8 cellular contexts compared by ENCODE assay signal in the genomic region with DNA sequence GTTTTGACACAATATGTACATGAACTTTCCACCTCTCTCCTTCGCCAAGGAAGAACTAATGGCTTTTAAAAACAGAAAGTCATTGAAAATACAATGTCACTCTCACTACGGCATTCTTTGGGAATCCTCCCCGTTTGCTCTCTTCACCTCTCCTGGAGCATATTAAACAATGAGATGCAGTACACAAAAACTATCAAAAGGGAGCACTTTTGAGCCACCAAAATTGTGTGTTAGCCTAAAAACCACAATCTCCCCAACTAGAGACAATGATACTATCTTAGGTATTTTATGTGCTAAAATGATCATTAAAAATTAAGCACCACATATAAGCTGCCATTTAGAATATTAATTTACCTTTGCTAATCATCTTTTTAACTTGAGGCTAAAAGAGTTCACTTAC.
DNase-seq lines count a peak whose midpoint lies in the region; ATAC-seq and TF ChIP-seq lines count a peak whose summit lies in the region.

No MANE protein-coding gene starts in this region.

- no peaks in the 10 kb centered on the region for H3K27me3 Mint-ChIP-seq in activated T-helper 17 cell treated with anti-CD3 and anti-CD28 coated beads, Interleukin-2, amount 50 U/mL, for 72 hours
- no peaks in the 10 kb centered on the region for H3K27me3 Mint-ChIP-seq in CD14-positive monocyte (ENCODE audit: low read depth in 3 of 3)
- H3K27me3 Mint-ChIP-seq in activated CD4-positive, alpha-beta T cell treated with anti-CD3 and anti-CD28 coated beads for 36 hours = no peaks in the 10 kb centered on the region

- H3K27ac ChIP-seq in RWPE1 = no peak overlapping the region

- intact Hi-C loops in CD14-positive monocyte (cut with micrococcal nuclease) = no loop called here
- intact Hi-C loops in activated CD4-positive, alpha-beta T cell treated with anti-CD3 and anti-CD28 coated beads for 36 hours (cut with DNase I, micrococcal nuclease) = no loop called here

- no peak overlapping the region for H3K27ac Mint-ChIP-seq in activated T-helper 17 cell treated with anti-CD3 and anti-CD28 coated beads, Interleukin-2, amount 50 U/mL, for 72 hours
- H3K27ac Mint-ChIP-seq in CD14-positive monocyte = no peak overlapping the region
- no peak overlapping the region for H3K27ac Mint-ChIP-seq in activated CD4-positive, alpha-beta T cell treated with anti-CD3 and anti-CD28 coated beads for 36 hours

- DNase-seq in RWPE1 (ENCODE audit: low spot score) = peak; percentile 11
- no peak for DNase-seq in kidney epithelial cell (ENCODE audit: low read depth)
- no peak for DNase-seq in 8988T
- DNase-seq in CD14-positive monocyte (ENCODE audit: low spot score) = no peak
- no peak for DNase-seq in activated CD4-positive, alpha-beta T cell treated with anti-CD3 and anti-CD28 coated beads for 36 hours

- no peaks in the 10 kb centered on the region for H3K4me1 Mint-ChIP-seq in activated T-helper 17 cell treated with anti-CD3 and anti-CD28 coated beads, Interleukin-2, amount 50 U/mL, for 72 hours
- no peaks in the 10 kb centered on the region for H3K4me1 Mint-ChIP-seq in CD14-positive monocyte
- H3K4me1 Mint-ChIP-seq in activated CD4-positive, alpha-beta T cell treated with anti-CD3 and anti-CD28 coated beads for 36 hours = no peaks in the 10 kb centered on the region

- no peaks in the 10 kb centered on the region for H3K36me3 ChIP-seq in kidney epithelial cell (ENCODE audit: control insufficient read depth, insufficient read depth, low read length)

- no peaks in the 10 kb centered on the region for H3K36me3 Mint-ChIP-seq in activated T-helper 17 cell treated with anti-CD3 and anti-CD28 coated beads, Interleukin-2, amount 50 U/mL, for 72 hours (ENCODE audit: low read depth)
- H3K36me3 Mint-ChIP-seq in CD14-positive monocyte = no peaks in the 10 kb centered on the region
- H3K36me3 Mint-ChIP-seq in activated CD4-positive, alpha-beta T cell treated with anti-CD3 and anti-CD28 coated beads for 36 hours (ENCODE audit: low read depth) = no peaks in the 10 kb centered on the region

- H3K4me3 ChIP-seq in kidney epithelial cell (ENCODE audit: low read depth, low read length) = no peak overlapping the region

- POLR2A ChIA-PET in RWPE1 (lab: Yijun Ruan, JAX; ENCODE audit: low non-redundant PET) = no interaction called here
- POLR2A ChIA-PET in activated CD4-positive, alpha-beta T cell treated with anti-CD3 and anti-CD28 coated beads for 36 hours (lab: Charles Lee) = no interaction called here

- no peaks in the 10 kb centered on the region for H3K27me3 ChIP-seq in kidney epithelial cell (ENCODE audit: control insufficient read depth, insufficient read depth, low read length)

- TF ChIP-seq CTCF in GM12873 (IDR thresholded peaks at IDR 0.05; ENCODE audit: insufficient read depth, low read depth, low read length, missing control alignments) (peak; percentile 43), RWPE1 (conservative IDR thresholded peaks at IDR 0.05; ENCODE audit: low read depth) (0 out of 2 replicates have a peak, but pooled peaks have one; percentile 22), kidney epithelial cell (IDR thresholded peaks at IDR 0.05; ENCODE audit: insufficient read depth, low read length, poor library complexity, severe bottlenecking) (peak; percentile 53), CD14-positive monocyte (IDR thresholded peaks at IDR 0.05) (no peak)

- peak; percentile 74 for ATAC-seq in HG03565 (IDR thresholded peaks at IDR 0.05; ENCODE audit: unreplicated experiment)
- ATAC-seq in activated T-helper 17 cell treated with anti-CD3 and anti-CD28 coated beads, Interleukin-2, amount 50 U/mL, for 72 hours (replicated peaks) = no peak
- ATAC-seq in activated CD4-positive, alpha-beta T cell treated with anti-CD3 and anti-CD28 coated beads for 36 hours = no peak

- CTCF ChIA-PET in RWPE1 (lab: Yijun Ruan, JAX) = no interaction called here
- CTCF ChIA-PET in activated CD4-positive, alpha-beta T cell treated with anti-CD3 and anti-CD28 coated beads for 36 hours (lab: Charles Lee) = no interaction called here

- peaks cover 9% of the 10 kb centered on the region for H3K9me3 Mint-ChIP-seq in activated T-helper 17 cell treated with anti-CD3 and anti-CD28 coated beads, Interleukin-2, amount 50 U/mL, for 72 hours
- no peaks in the 10 kb centered on the region for H3K9me3 Mint-ChIP-seq in CD14-positive monocyte
- H3K9me3 Mint-ChIP-seq in activated CD4-positive, alpha-beta T cell treated with anti-CD3 and anti-CD28 coated beads for 36 hours (ENCODE audit: low read depth) = peaks cover 2% of the 10 kb centered on the region

- H3K4me3 Mint-ChIP-seq in activated T-helper 17 cell treated with anti-CD3 and anti-CD28 coated beads, Interleukin-2, amount 50 U/mL, for 72 hours = no peak overlapping the region
- no peak overlapping the region for H3K4me3 Mint-ChIP-seq in CD14-positive monocyte
- H3K4me3 Mint-ChIP-seq in activated CD4-positive, alpha-beta T cell treated with anti-CD3 and anti-CD28 coated beads for 36 hours = no peak overlapping the region
